20 cellular contexts compared by ENCODE assay signal in genomic region chr19:3995619-3996018, GRCh38.
"Had no signal": no experiment of that assay in that cellular context is flagged by ENCODE, and none has a peak within 500 bp of the region (broad histone marks: within the 10 kb centered on the region; RNA-seq: fewer than 3 reads in every experiment).

No MANE protein-coding gene starts in this region.

- FAIRE-seq: keratinocyte, small intestine had no signal

- H3K9me3 ChIP-seq: heart left ventricle, left lung, lower lobe of right lung, mucosa of descending colon, ovary, right atrium auricular region, sigmoid colon, spleen, suprapubic skin, thoracic aorta, tibial artery had no signal

- H3K4me3 ChIP-seq: heart left ventricle, left lung, lower lobe of right lung, mucosa of descending colon, ovary, right atrium auricular region, sigmoid colon, spleen, suprapubic skin, thoracic aorta, tibial artery had no signal

- H3K36me3 ChIP-seq: heart left ventricle, left lung, lower lobe of right lung, ovary, right atrium auricular region, sigmoid colon, spleen, suprapubic skin, thoracic aorta, tibial artery had no signal

- DNase-seq: heart left ventricle; kidney glomerular epithelial cell; left cardiac atrium; left lung; lower lobe of right lung; midbrain; mucosa of descending colon; naive thymus-derived CD4-positive, alpha-beta T cell; ovary; sigmoid colon; small intestine; spleen; stimulated activated CD4-positive, alpha-beta T cell treated with anti-CD3 and anti-CD28 coated beads, Interleukin-4, amount 100 ng/mL, for 24 hours; stimulated activated naive CD4-positive, alpha-beta T cell; tibial artery; trophoblast cell had no signal

- H3K27me3 ChIP-seq: heart left ventricle, left lung, ovary, right atrium auricular region, sigmoid colon, spleen, suprapubic skin, tibial artery had no signal

- H3K4me1 ChIP-seq: heart left ventricle, left lung, lower lobe of right lung, right atrium auricular region, sigmoid colon, suprapubic skin, tibial artery had no signal

- H3K27ac ChIP-seq: heart left ventricle, left lung, lower lobe of right lung, ovary, right atrium auricular region, sigmoid colon, spleen, suprapubic skin, thoracic aorta, tibial artery had no signal
